20 cellular contexts compared by ENCODE assay signal in the genomic region with DNA sequence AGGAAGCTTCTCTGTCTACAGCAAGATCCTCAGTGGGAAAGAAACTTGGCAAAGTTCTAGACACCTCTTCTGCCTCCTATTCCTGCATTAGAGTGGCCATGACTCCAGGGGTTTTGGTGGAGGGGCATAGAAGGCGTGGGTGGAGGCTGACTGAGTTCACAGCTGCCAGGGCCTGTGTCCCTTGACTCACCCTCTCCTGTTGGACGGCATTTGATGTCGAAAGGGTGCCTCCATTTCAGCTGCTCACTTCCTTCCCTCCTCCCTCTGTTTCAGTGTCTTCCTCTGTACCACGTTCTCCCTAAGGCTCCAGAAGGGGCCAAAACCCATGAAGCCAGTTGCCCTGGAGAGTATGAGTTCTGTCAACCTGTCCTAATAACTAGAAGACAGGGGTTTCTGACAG. TPM values are rescaled to one million over a fixed set of nuclear protein-coding genes. Genes with fewer than 3 reads are reported as not detected.
DNase-seq lines count a peak whose midpoint lies in the region; ATAC-seq and TF ChIP-seq lines count a peak whose summit lies in the region.
"Had no signal": no experiment of that assay in that cellular context is flagged by ENCODE, and none has a peak within 500 bp of the region (broad histone marks: within the 10 kb centered on the region; RNA-seq: fewer than 3 reads in every experiment).

No MANE protein-coding gene starts in this region.

- H3K9me3 ChIP-seq in GM23248 (ENCODE audit: low read depth) (no peaks in the 10 kb centered on the region), mesenchymal stem cell (ENCODE audit: control insufficient read depth, low read length) (no peaks in the 10 kb centered on the region)
- H3K9me3 ChIP-seq in CD4-positive, alpha-beta memory T cell (ENCODE audit: control insufficient read depth in 1 of 2, low read length in 2 of 2), result no peaks in the 10 kb centered on the region
- H3K9me3 ChIP-seq: psoas muscle, thyroid gland had no signal

- no peaks in the 10 kb centered on the region for H3K27me3 Mint-ChIP-seq in WTC11 (ENCODE audit: low read depth)
- no peaks in the 10 kb centered on the region for H3K27me3 Mint-ChIP-seq in CD4-positive, alpha-beta memory T cell
- H3K27me3 Mint-ChIP-seq: B cell had no signal

- no peak overlapping the region for H3K14ac ChIP-seq in mesenchymal stem cell (ENCODE audit: low read length in 2 of 2)

- H2AFZ ChIP-seq in ACC112 (ENCODE audit: low read length, unreplicated experiment) (no peak overlapping the region), GM23248 (peak overlapping the region; percentile 37; the same call in 1 of the 2 replicates), mesenchymal stem cell (ENCODE audit: low read depth, low read length) (no peak overlapping the region)

- no peak overlapping the region for H3K27ac Mint-ChIP-seq in WTC11
- H3K27ac Mint-ChIP-seq in CD4-positive, alpha-beta memory T cell, result peak overlapping the region in 1 of 7 donors; percentile 7
- H3K27ac Mint-ChIP-seq: B cell had no signal

- H4K8ac ChIP-seq in mesenchymal stem cell (ENCODE audit: low read length), result no peak overlapping the region

- H3K9me2 ChIP-seq in GM23248 (ENCODE audit: insufficient read depth), result no peaks in the 10 kb centered on the region

- H3K36me3 Mint-ChIP-seq in WTC11, result no peaks in the 10 kb centered on the region
- H3K36me3 Mint-ChIP-seq in CD4-positive, alpha-beta memory T cell, result peaks cover 8 to 29% of the 10 kb centered on the region in 2 donors

- peaks cover 4% of the 10 kb centered on the region; the same call in 1 of the 2 replicates for H4K20me1 ChIP-seq in GM23248 (ENCODE audit: insufficient read depth)

- ATAC-seq in WTC11 (no peak), HG02938 (IDR thresholded peaks at IDR 0.05; ENCODE audit: unreplicated experiment) (no peak)
- ATAC-seq: psoas muscle had no signal

- in situ Hi-C loops in GM23248 (cut with MboI), result no loop called here

- POLR2A ChIA-PET in WTC11 (lab: Charles Lee), result no interaction called here
- POLR2A ChIA-PET in CD4-positive, alpha-beta memory T cell (lab: Charles Lee; ENCODE audit: partially characterized antibody), result interaction anchor here (1.1 to 4.1 kb wide), 2 partner anchors 10 to 48 kb away, joined by 4 to 50 read pairs; a partner anchor contains a TSS

- no peak overlapping the region for H2AK5ac ChIP-seq in mesenchymal stem cell (ENCODE audit: low read length, severe bottlenecking)

- H2BK12ac ChIP-seq in mesenchymal stem cell (ENCODE audit: low read length in 2 of 2), result no peak overlapping the region

- peak; percentile 74 for DNase-seq in GM23248
- no peak for DNase-seq in WTC11 (ENCODE audit: low spot score)
- DNase-seq in mesenchymal stem cell, result no peak
- DNase-seq in CD4-positive, alpha-beta memory T cell, result no peak
- no peak for DNase-seq in HuH-7 (ENCODE audit: low spot score)
- no peak for DNase-seq in medulla oblongata (ENCODE audit: extremely low spot score)
- DNase-seq: activated CD4-positive, alpha-beta T cell treated with anti-CD3 and anti-CD28 coated beads, Interleukin-2, amount 50 U/mL, for 1 hour; activated effector memory CD4-positive, alpha-beta T cell treated with Interleukin-2 at 50 U/mL for 16 hours; brain microvascular endothelial cell; effector memory CD4-positive, alpha-beta T cell; NCI-H1436; NCI-H446 treated with DMSO at 0.1 percent for 48 hours; OCI-M1; psoas muscle; T-helper 2 cell; thyroid gland had no signal

- H3F3A ChIP-seq in GM23248 (ENCODE audit: insufficient read depth), result peaks cover 30% of the 10 kb centered on the region

- H4K91ac ChIP-seq in mesenchymal stem cell (ENCODE audit: low read length), result no peak overlapping the region

- H3K4me2 ChIP-seq in GM23248 (ENCODE audit: unreplicated experiment) (peak overlapping the region; percentile 23), mesenchymal stem cell (ENCODE audit: low read length, poor library complexity, severe bottlenecking) (no peak overlapping the region)

- CTCF ChIA-PET in WTC11 (lab: Charles Lee), result no interaction called here
- CTCF ChIA-PET in CD4-positive, alpha-beta memory T cell (lab: Charles Lee; ENCODE audit: partially characterized antibody), result interaction anchor here (1.4 to 2.0 kb wide), 2 partner anchors 9 to 60 kb away, joined by 3 to 5 read pairs; no protein-coding TSS in a partner anchor

- H3K4me1 Mint-ChIP-seq in WTC11, result peaks cover 24% of the 10 kb centered on the region
- H3K4me1 Mint-ChIP-seq in CD4-positive, alpha-beta memory T cell, result peaks cover 23 to 50% (median 35%) of the 10 kb centered on the region in 4 donors

- TF ChIP-seq CTCF in WTC11 (IDR thresholded peaks at IDR 0.05), result no peak

- intact Hi-C loops in CD4-positive, alpha-beta memory T cell (cut with micrococcal nuclease), result no loop called here

- H3K27me3 ChIP-seq in ACC112 (ENCODE audit: insufficient read depth, low read length) (no peaks in the 10 kb centered on the region), GM23248 (replicated peaks; ENCODE audit: insufficient read depth) (no peaks in the 10 kb centered on the region), mesenchymal stem cell (ENCODE audit: control insufficient read depth in 1 of 2, insufficient read depth in 1 of 2, low read length in 2 of 2) (no peaks in the 10 kb centered on the region)
- H3K27me3 ChIP-seq in CD4-positive, alpha-beta memory T cell (ENCODE audit: insufficient read depth, low read length), result no peaks in the 10 kb centered on the region
- H3K27me3 ChIP-seq: brain microvascular endothelial cell, thyroid gland had no signal

- no peak overlapping the region for H2BK120ac ChIP-seq in mesenchymal stem cell (ENCODE audit: low read depth, low read length)

- H3K27ac ChIP-seq in ACC112 (ENCODE audit: low read depth, low read length) (0 out of 2 replicates have a peak overlapping the region, but pooled peaks have one; percentile 13), GM23248 (peak overlapping the region; percentile 61), mesenchymal stem cell (ENCODE audit: low read length, poor library complexity, severe bottlenecking) (no peak overlapping the region)
- H3K27ac ChIP-seq in CD4-positive, alpha-beta memory T cell (ENCODE audit: low read depth, low read length), result no peak overlapping the region
- H3K27ac ChIP-seq: brain microvascular endothelial cell, psoas muscle, thyroid gland had no signal

- H3K4ac ChIP-seq in mesenchymal stem cell (ENCODE audit: low read depth in 1 of 2, low read length in 2 of 2), result no peak overlapping the region

- H3K4me3 ChIP-seq in ACC112 (ENCODE audit: low read depth, low read length) (no peak overlapping the region), GM23248 (no peak overlapping the region), mesenchymal stem cell (ENCODE audit: insufficient read depth in 1 of 2, low read depth in 1 of 2, low read length in 2 of 2) (no peak overlapping the region)
- H3K4me3 ChIP-seq in CD4-positive, alpha-beta memory T cell (ENCODE audit: low read length in 2 of 2), result no peak overlapping the region
- H3K4me3 ChIP-seq: psoas muscle, thyroid gland had no signal

- peaks cover 8% of the 10 kb centered on the region for H3K36me3 ChIP-seq in ACC112 (ENCODE audit: insufficient read depth, low read length)
- H3K36me3 ChIP-seq in GM23248 (ENCODE audit: low read depth), result peaks cover 7% of the 10 kb centered on the region; the same call in 1 of the 2 replicates
- H3K36me3 ChIP-seq in mesenchymal stem cell (ENCODE audit: control insufficient read depth in 1 of 2, insufficient read depth in 2 of 2, low read depth in 1 of 2, low read length in 2 of 2), result peaks cover 21 to 27% of the 10 kb centered on the region in 2 experiments
- H3K36me3 ChIP-seq in CD4-positive, alpha-beta memory T cell (ENCODE audit: insufficient read depth, low read length), result peaks cover 10% of the 10 kb centered on the region
- H3K36me3 ChIP-seq: thyroid gland had no signal

- no peak overlapping the region for H3K23ac ChIP-seq in mesenchymal stem cell (ENCODE audit: low read length in 2 of 2)

- H3K9ac ChIP-seq in GM23248 (no peak overlapping the region), mesenchymal stem cell (ENCODE audit: low read length) (peak overlapping the region; percentile 25)

- H2BK5ac ChIP-seq in mesenchymal stem cell (ENCODE audit: low read depth, low read length, poor library complexity, severe bottlenecking), result no peak overlapping the region

- H3K4me3 Mint-ChIP-seq in WTC11, result peak overlapping the region; percentile 97; the same call in 1 of the 2 replicates
- peak overlapping the region in 1 of 8 donors; percentile 21 for H3K4me3 Mint-ChIP-seq in CD4-positive, alpha-beta memory T cell

- H3K18ac ChIP-seq in mesenchymal stem cell (ENCODE audit: low read depth in 1 of 2, low read length in 2 of 2), result no peak overlapping the region

- H3K79me1 ChIP-seq in mesenchymal stem cell (replicated peaks; ENCODE audit: low read length, poor library complexity, severe bottlenecking), result peaks cover 14% of the 10 kb centered on the region

- 19 to 27% methylated on average over 4 of the region's 4 CpGs for WGBS in GM23248 (ENCODE audit: low coverage in 1 of 2, low lambda C conversion rate in 2 of 2, missing lambda C conversion rate in 2 of 2), 2 experiments
- WGBS in mesenchymal stem cell, result 87% methylated on average over 4 of the region's 4 CpGs

- H3K79me2 ChIP-seq in ACC112 (ENCODE audit: control insufficient read depth, insufficient read depth, low read length, unreplicated experiment) (peaks cover 37% of the 10 kb centered on the region), GM23248 (ENCODE audit: insufficient read depth) (peaks cover 51% of the 10 kb centered on the region)

- no peaks in the 10 kb centered on the region for H3K9me3 Mint-ChIP-seq in WTC11
- H3K9me3 Mint-ChIP-seq in CD4-positive, alpha-beta memory T cell, result peaks cover 0 to 1% (median 0%) of the 10 kb centered on the region in 8 donors

- H3K4me1 ChIP-seq in ACC112 (ENCODE audit: control insufficient read depth, insufficient read depth, low read length, unreplicated experiment) (peaks cover 29% of the 10 kb centered on the region), GM23248 (ENCODE audit: insufficient read depth) (peaks cover 32% of the 10 kb centered on the region), mesenchymal stem cell (ENCODE audit: control insufficient read depth, insufficient read depth, low read depth, low read length) (peaks cover 9% of the 10 kb centered on the region)
- H3K4me1 ChIP-seq in CD4-positive, alpha-beta memory T cell (ENCODE audit: insufficient read depth, low read length), result peaks cover 36% of the 10 kb centered on the region

- H2BK15ac ChIP-seq in mesenchymal stem cell (ENCODE audit: low read depth, poor library complexity, severe bottlenecking), result no peak overlapping the region

RNA-seq across cellular contexts. Expression of a gene that starts 0.6 kb away (rescaled TPM):
- 0.63 and 1.8 TPM in 2 replicates for total RNA-seq in GM23248 (2014; rRNA removed; shearing (Covaris generic))
- 3.8 and 3.9 TPM in 2 replicates for polyA plus RNA-seq in GM23248 (2016; fragmentation: Nextera tagmentation; extraction: Ambion mirVana)
- 2.2 to 2.7 TPM (median 2.4 TPM) in 3 replicates for total RNA-seq in WTC11 (2021)
- polyA plus RNA-seq in mesenchymal stem cell (2013, experiment 1 of 2), result 1.0 TPM
- polyA plus RNA-seq in mesenchymal stem cell (2013, experiment 2 of 2), result 0.85 TPM
- total RNA-seq in CD4-positive, alpha-beta memory T cell, result 10 to 100 TPM; 14.7 to 16.8 TPM
- 1 to 10 TPM in 1 of 2 donors, under 1 TPM in 1; 0.93 to 7.3 TPM for polyA plus RNA-seq in CD4-positive, alpha-beta memory T cell

RNA-seq across cellular contexts. Expression of a gene that starts 2.1 kb away (rescaled TPM):
- total RNA-seq in GM23248 (2014; rRNA removed; shearing (Covaris generic)), result 60.0 and 68.2 TPM in 2 replicates
- 30.7 and 32.2 TPM in 2 replicates for polyA plus RNA-seq in GM23248 (2016; fragmentation: Nextera tagmentation; extraction: Ambion mirVana)
- total RNA-seq in WTC11 (2021), result 87.7 to 109 TPM (median 91.1 TPM) in 3 replicates
- polyA plus RNA-seq in mesenchymal stem cell (2013, experiment 1 of 2), result 27.9 TPM
- polyA plus RNA-seq in mesenchymal stem cell (2013, experiment 2 of 2), result 28.1 TPM
- total RNA-seq in CD4-positive, alpha-beta memory T cell, result 10 to 100 TPM; 69.8 to 71.6 TPM
- polyA plus RNA-seq in CD4-positive, alpha-beta memory T cell, result 10 to 100 TPM in 1 of 2 donors, 1 to 10 TPM in 1; 6.1 to 25.6 TPM

RNA-seq across cellular contexts. Expression of a gene that starts 10.7 kb away (rescaled TPM):
- 77.8 and 89.7 TPM in 2 replicates for total RNA-seq in GM23248 (2014; rRNA removed; shearing (Covaris generic))
- polyA plus RNA-seq in GM23248 (2016; fragmentation: Nextera tagmentation; extraction: Ambion mirVana), result 59.9 and 63.8 TPM in 2 replicates
- total RNA-seq in WTC11 (2021), result 53.7 to 60.3 TPM (median 58.7 TPM) in 3 replicates
- 160 TPM for polyA plus RNA-seq in mesenchymal stem cell (2013, experiment 1 of 2)
- polyA plus RNA-seq in mesenchymal stem cell (2013, experiment 2 of 2), result 165 TPM
- total RNA-seq in CD4-positive, alpha-beta memory T cell, result 10 to 100 TPM; 22.1 to 28.4 TPM
- polyA plus RNA-seq in CD4-positive, alpha-beta memory T cell, result 10 to 100 TPM; 21.3 to 23.5 TPM

RNA-seq across cellular contexts. Expression of a gene that starts 14.3 kb away (rescaled TPM):
- total RNA-seq in GM23248 (2014; rRNA removed; shearing (Covaris generic)), result not detected in 2 replicates
- polyA plus RNA-seq in GM23248 (2016; fragmentation: Nextera tagmentation; extraction: Ambion mirVana), result not detected in 2 replicates
- total RNA-seq in WTC11 (2021), result 0.39 TPM in 1 of 3 replicates, not detected in the others
- not detected for polyA plus RNA-seq in mesenchymal stem cell (2013, experiment 1 of 2)
- polyA plus RNA-seq in mesenchymal stem cell (2013, experiment 2 of 2), result not detected
- total RNA-seq in CD4-positive, alpha-beta memory T cell, result under 1 TPM; 0.52 to 0.53 TPM
- polyA plus RNA-seq in CD4-positive, alpha-beta memory T cell, result not detected
- total RNA-seq: B cell, mononuclear cell, psoas muscle, thyroid gland had no signal
- polyA plus RNA-seq: psoas muscle had no signal

RNA-seq across cellular contexts. Expression of a gene that starts 36.9 kb away (rescaled TPM):
- 0.54 and 0.63 TPM in 2 replicates for total RNA-seq in GM23248 (2014; rRNA removed; shearing (Covaris generic))
- polyA plus RNA-seq in GM23248 (2016; fragmentation: Nextera tagmentation; extraction: Ambion mirVana), result 0.38 and 0.81 TPM in 2 replicates
- total RNA-seq in WTC11 (2021), result 5.9 to 7.9 TPM (median 6.5 TPM) in 3 replicates
- 3.5 TPM for polyA plus RNA-seq in mesenchymal stem cell (2013, experiment 1 of 2)
- 2.6 TPM for polyA plus RNA-seq in mesenchymal stem cell (2013, experiment 2 of 2)
- 1 to 10 TPM; 1.7 to 1.9 TPM for total RNA-seq in CD4-positive, alpha-beta memory T cell
- under 1 TPM; 0.11 to 0.22 TPM for polyA plus RNA-seq in CD4-positive, alpha-beta memory T cell

Comparison
In these comparisons a context has a peak if more than half of its experiments do, and no peak if none do; other contexts are left out.
1. H3K27ac ChIP-seq: peak in ACC112 (single experiment) and GM23248 (single experiment); none in mesenchymal stem cell (single experiment) and CD4-positive, alpha-beta memory T cell (single experiment).